Comparison of ENCODE assay signal across 19 cellular contexts in the genomic region with DNA sequence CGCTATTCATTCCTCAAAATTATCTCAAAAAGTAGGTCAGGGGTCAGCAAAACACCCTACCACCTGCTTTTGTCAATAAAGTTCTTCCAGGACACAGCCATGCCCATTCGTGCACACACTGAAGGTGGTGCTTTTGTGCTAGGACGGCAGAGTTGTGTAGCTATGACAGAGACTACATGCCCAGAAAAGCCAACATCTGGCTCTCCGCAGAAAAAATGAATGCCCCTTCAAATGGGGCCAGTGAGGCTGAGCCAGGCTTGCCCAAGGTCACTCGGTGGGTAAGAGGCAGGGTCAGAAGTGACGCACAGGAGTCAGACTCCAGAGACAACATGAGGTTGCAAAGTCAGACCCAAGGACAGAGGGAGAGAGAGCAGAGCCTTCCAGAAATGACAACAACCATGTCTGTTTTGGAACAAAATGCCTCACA.
DNase-seq lines count a peak whose midpoint lies in the region; ATAC-seq, FAIRE-seq and TF ChIP-seq lines count a peak whose summit lies in the region.
"Had no signal": no experiment of that assay in that cellular context is flagged by ENCODE, and none has a peak within 500 bp of the region (broad histone marks: within the 10 kb centered on the region; RNA-seq: fewer than 3 reads in every experiment).

No MANE protein-coding gene starts in this region.

- WGBS in K562 (ENCODE audit: insufficient coverage, low coverage, missing lambda C conversion rate), result 3% methylated on average over 6 of the region's 6 CpGs

- H3K36me3 Mint-ChIP-seq in activated T-cell treated with anti-CD3 and anti-CD28 coated beads, Interleukin-2, amount 50 U/mL, for 72 hours (ENCODE audit: insufficient read depth in 2 of 2), result peaks cover 0 to 3% of the 10 kb centered on the region in 2 donors
- H3K36me3 Mint-ChIP-seq: naive B cell had no signal

- BruUV-seq in K562 (replicated peaks; lab: Mats Ljungman, UMichigan), result no TSS peak

- H3K4me1 Mint-ChIP-seq in activated T-cell treated with anti-CD3 and anti-CD28 coated beads, Interleukin-2, amount 50 U/mL, for 72 hours (ENCODE audit: low read depth), result peaks cover 32% of the 10 kb centered on the region

- TF ChIP-seq CTCF in K562 (IDR thresholded peaks at IDR 0.05 in 2 of 3, conservative IDR thresholded peaks at IDR 0.05 in 1 of 3; ENCODE audit: insufficient read depth in 2 of 3, low read depth in 1 of 3, low read length in 3 of 3), result no peak
- no peak for TF ChIP-seq CTCF in mucosa of descending colon (IDR thresholded peaks at IDR 0.05)

- TF ChIP-seq POLR2A in K562 (conservative IDR thresholded peaks at IDR 0.05), result no peak

- POLR2A ChIA-PET in K562 (lab: Yijun Ruan, JAX), result no interaction called here

- in situ Hi-C loops in K562 (cut with MboI), result no loop called here

- peaks cover 0 to 48% of the 10 kb centered on the region in 2 experiments; a peak in 3 of 5 replicates for H3K27me3 ChIP-seq in K562 (ENCODE audit: control insufficient read depth in 2 of 2, insufficient read depth in 2 of 2, low read length in 2 of 2)
- no peaks in the 10 kb centered on the region for H3K27me3 ChIP-seq in skeletal muscle tissue (ENCODE audit: control insufficient read depth in 3 of 3, insufficient read depth in 3 of 3, low read length in 3 of 3)

- DNase-seq in NCI-H1092 treated with DMSO at 0.1 percent for 48 hours (lab: John Stamatoyannopoulos, UW), result peak; percentile 52
- no peak for DNase-seq in NCI-H1092 (lab: John Stamatoyannopoulos, UW)
- no peak for DNase-seq in K562 (ENCODE audit: extremely low read depth in 1 of 4, low spot score in 3 of 4)
- DNase-seq in mucosa of descending colon, result peak in 2 of 3 donors; percentile 57 to 69
- DNase-seq in activated T-cell treated with anti-CD3 and anti-CD28 coated beads, Interleukin-2, amount 50 U/mL, for 72 hours, result no peak
- DNase-seq in inferior parietal cortex (ENCODE audit: extremely low spot score), result no peak
- no peak for DNase-seq in SW 1271 (lab: John Stamatoyannopoulos, UW)
- DNase-seq: 8988T; CD4-positive, alpha-beta T cell; kidney; naive B cell; NCI-H1436 treated with DMSO at 0.1 percent for 48 hours; NCI-H526 treated with DMSO at 0.1 percent for 48 hours; PC-9 had no signal

- no peak for TF ChIP-seq RAD21 in K562 (CRISPR knock-in tag; conservative IDR thresholded peaks at IDR 0.05 in 1 of 2, IDR thresholded peaks at IDR 0.05 in 1 of 2)

- ATAC-seq in K562 (no peak), mucosa of descending colon (peak; percentile 23)
- no peak for ATAC-seq in activated T-cell treated with anti-CD3 and anti-CD28 coated beads, Interleukin-2, amount 50 U/mL, for 72 hours (replicated peaks in 1 of 2)
- ATAC-seq: activated T-helper 17 cell treated with anti-CD3 and anti-CD28 coated beads, Interleukin-2, amount 50 U/mL, for 72 hours had no signal

- TF ChIP-seq EP300 in K562 (IDR thresholded peaks at IDR 0.05; ENCODE audit: low read length), result no peak

- H3K9me3 ChIP-seq in K562 (replicated peaks; ENCODE audit: control insufficient read depth, insufficient read depth, low read depth, low read length), result no peaks in the 10 kb centered on the region
- no peaks in the 10 kb centered on the region for H3K9me3 ChIP-seq in mucosa of descending colon
- H3K9me3 ChIP-seq in skeletal muscle tissue (ENCODE audit: control insufficient read depth in 3 of 3, low read length in 3 of 3), result no peaks in the 10 kb centered on the region

- H3K79me2 ChIP-seq in K562 (ENCODE audit: control insufficient read depth, insufficient read depth, low read length), result no peaks in the 10 kb centered on the region

- CTCF ChIA-PET in K562 (lab: Yijun Ruan, JAX; ENCODE audit: low intra/inter-chr PET ratio), result no interaction called here

- H2AFZ ChIP-seq in K562 (ENCODE audit: low read depth, low read length), result no peak overlapping the region
- H2AFZ ChIP-seq: PC-9 had no signal

- H3K4me3 Mint-ChIP-seq in activated T-cell treated with anti-CD3 and anti-CD28 coated beads, Interleukin-2, amount 50 U/mL, for 72 hours, result no peak overlapping the region
- H3K4me3 Mint-ChIP-seq: activated T-helper 17 cell treated with anti-CD3 and anti-CD28 coated beads, Interleukin-2, amount 50 U/mL, for 72 hours; CD4-positive, alpha-beta T cell had no signal

- H3K27ac ChIP-seq in K562 (ENCODE audit: extremely low read depth, low read depth, low read length) (no peak overlapping the region), skeletal muscle tissue (ENCODE audit: low read depth, low read length) (peak overlapping the region; percentile 65)
- H3K27ac ChIP-seq: epithelial cell of prostate, PC-9 had no signal

- no peaks in the 10 kb centered on the region for H3K9me3 Mint-ChIP-seq in activated T-cell treated with anti-CD3 and anti-CD28 coated beads, Interleukin-2, amount 50 U/mL, for 72 hours
- H3K9me3 Mint-ChIP-seq: activated T-helper 17 cell treated with anti-CD3 and anti-CD28 coated beads, Interleukin-2, amount 50 U/mL, for 72 hours; CD4-positive, alpha-beta T cell; naive B cell had no signal

- H3K27me3 Mint-ChIP-seq in activated T-cell treated with anti-CD3 and anti-CD28 coated beads, Interleukin-2, amount 50 U/mL, for 72 hours (ENCODE audit: low read depth), result peaks cover 19% of the 10 kb centered on the region
- H3K27me3 Mint-ChIP-seq: activated T-helper 17 cell treated with anti-CD3 and anti-CD28 coated beads, Interleukin-2, amount 50 U/mL, for 72 hours; CD4-positive, alpha-beta T cell; naive B cell had no signal

- no peak overlapping the region for H3K4me2 ChIP-seq in K562 (ENCODE audit: insufficient read depth, low read length)
- H3K4me2 ChIP-seq: PC-9 had no signal

- H3K4me3 ChIP-seq in K562 (no peak overlapping the region), mucosa of descending colon (no peak overlapping the region), skeletal muscle tissue (ENCODE audit: low read length in 3 of 3) (peak overlapping the region in 2 of 3 donors; percentile 50 to 64)
- H3K4me3 ChIP-seq: PC-9 had no signal

- no peaks in the 10 kb centered on the region for H3K36me3 ChIP-seq in K562 (ENCODE audit: control insufficient read depth, insufficient read depth, low read length)
- H3K36me3 ChIP-seq in mucosa of descending colon (ENCODE audit: low read depth), result no peaks in the 10 kb centered on the region
- no peaks in the 10 kb centered on the region for H3K36me3 ChIP-seq in skeletal muscle tissue (ENCODE audit: control insufficient read depth in 3 of 3, insufficient read depth in 3 of 3, low read length in 3 of 3)

- H3K27ac Mint-ChIP-seq in activated T-cell treated with anti-CD3 and anti-CD28 coated beads, Interleukin-2, amount 50 U/mL, for 72 hours, result no peak overlapping the region
- H3K27ac Mint-ChIP-seq: activated T-helper 17 cell treated with anti-CD3 and anti-CD28 coated beads, Interleukin-2, amount 50 U/mL, for 72 hours; CD4-positive, alpha-beta T cell had no signal

- no peak for FAIRE-seq in K562 (lab: Jason Lieb, UNC)
- FAIRE-seq: colon, H1, kidney had no signal

- H3K4me1 ChIP-seq in K562 (replicated peaks in 1 of 2; ENCODE audit: control insufficient read depth in 2 of 2, insufficient read depth in 2 of 2, low read length in 2 of 2) (no peaks in the 10 kb centered on the region), mucosa of descending colon (ENCODE audit: low read depth) (peaks cover 50% of the 10 kb centered on the region), skeletal muscle tissue (ENCODE audit: control insufficient read depth in 3 of 3, insufficient read depth in 3 of 3, low read length in 3 of 3) (peaks cover 15 to 44% (median 21%) of the 10 kb centered on the region in 3 donors)

- peaks cover 8% of the 10 kb centered on the region for H4K20me1 ChIP-seq in K562 (replicated peaks; ENCODE audit: control insufficient read depth, insufficient read depth, low read length)

- H3K9me1 ChIP-seq in K562 (ENCODE audit: control insufficient read depth, insufficient read depth, low read length), result no peaks in the 10 kb centered on the region

- intact Hi-C loops in K562 (cut with micrococcal nuclease), result no loop called here
- intact Hi-C loops in mucosa of descending colon (cut with DNase I, micrococcal nuclease), result loop anchor here in 1 of 2 donors (5.0 kb wide), 1 partner anchor 122 kb away; no protein-coding TSS in a partner anchor

- H3K9ac ChIP-seq in K562 (ENCODE audit: insufficient read depth in 1 of 2, low read depth in 2 of 2, low read length in 2 of 2), result no peak overlapping the region
- peak overlapping the region in 2 of 3 donors; percentile 5 to 36 for H3K9ac ChIP-seq in skeletal muscle tissue (ENCODE audit: low read depth in 1 of 3, low read length in 3 of 3)

TF ChIP-seq in K562, 482 proteins besides CTCF, POLR2A, EP300 and RAD21 (continues in another document):
- no peak for TF ChIP-seq ZNF586 (CRISPR knock-in tag; conservative IDR thresholded peaks at IDR 0.05)
- TF ChIP-seq, protein P1, sequence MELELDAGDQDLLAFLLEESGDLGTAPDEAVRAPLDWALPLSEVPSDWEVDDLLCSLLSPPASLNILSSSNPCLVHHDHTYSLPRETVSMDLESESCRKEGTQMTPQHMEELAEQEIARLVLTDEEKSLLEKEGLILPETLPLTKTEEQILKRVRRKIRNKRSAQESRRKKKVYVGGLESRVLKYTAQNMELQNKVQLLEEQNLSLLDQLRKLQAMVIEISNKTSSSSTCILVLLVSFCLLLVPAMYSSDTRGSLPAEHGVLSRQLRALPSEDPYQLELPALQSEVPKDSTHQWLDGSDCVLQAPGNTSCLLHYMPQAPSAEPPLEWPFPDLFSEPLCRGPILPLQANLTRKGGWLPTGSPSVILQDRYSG (tag; conservative IDR thresholded peaks at IDR 0.05; ENCODE audit: low read depth), result no peak
- no peak for TF ChIP-seq CBX2 (IDR thresholded peaks at IDR 0.05; ENCODE audit: insufficient read depth, low read length, poor library complexity, severe bottlenecking)

Comparison
In these comparisons a context has a peak if more than half of its experiments do, and no peak if none do; other contexts are left out.
1. DNase-seq: peak in NCI-H1092 treated with DMSO at 0.1 percent for 48 hours (single experiment) and mucosa of descending colon (2 of 3); none in NCI-H1092 (single experiment), K562 (0 of 4), activated T-cell treated with anti-CD3 and anti-CD28 coated beads, Interleukin-2, amount 50 U/mL, for 72 hours (0 of 2), inferior parietal cortex (single experiment) and SW 1271 (0 of 2).
2. H3K4me3 ChIP-seq: peak in skeletal muscle tissue (2 of 3); none in K562 (single experiment) and mucosa of descending colon (single experiment).
3. H3K9ac ChIP-seq: peak in skeletal muscle tissue (2 of 3); none in K562 (0 of 2).